18 cellular contexts compared by ENCODE assay signal in the genomic region with DNA sequence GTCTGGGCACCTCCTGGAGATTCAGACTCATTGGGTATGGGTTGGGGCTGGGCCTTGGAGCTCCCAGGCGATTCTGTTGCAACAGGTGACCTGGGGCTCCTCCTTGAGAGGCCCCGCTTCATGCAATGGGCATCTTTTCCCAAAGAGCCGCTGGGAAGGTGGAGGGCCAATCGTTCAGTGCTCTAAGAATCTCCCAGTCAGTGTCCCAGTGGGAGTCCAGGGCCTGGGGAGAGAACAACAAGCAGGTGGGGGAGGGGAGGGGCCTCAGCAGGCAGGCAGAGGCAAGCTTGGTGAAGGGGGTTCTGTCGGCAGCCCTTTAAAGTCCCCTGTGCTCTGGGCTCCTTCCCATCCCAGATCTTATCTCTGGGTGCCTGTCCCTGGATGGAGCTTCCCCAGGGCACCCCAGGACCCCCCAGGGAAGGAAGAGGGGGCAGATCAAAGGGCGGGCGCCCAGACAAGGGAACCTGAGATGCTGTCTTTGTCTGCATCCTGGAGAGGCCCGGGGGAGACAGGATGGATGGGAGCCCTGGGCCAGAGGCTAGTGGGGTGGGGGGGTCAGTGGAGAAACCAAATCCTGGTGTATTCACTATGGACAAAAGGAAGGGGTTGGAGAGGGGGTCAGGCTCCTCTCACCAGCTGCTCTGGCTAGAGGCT. TPM values are rescaled to one million over a fixed set of nuclear protein-coding genes. Genes with fewer than 3 reads are reported as not detected.
DNase-seq lines count a peak whose midpoint lies in the region; ATAC-seq and TF ChIP-seq lines count a peak whose summit lies in the region.
"Had no signal": no experiment of that assay in that cellular context is flagged by ENCODE, and none has a peak within 500 bp of the region (broad histone marks: within the 10 kb centered on the region; RNA-seq: fewer than 3 reads in every experiment).

No MANE protein-coding gene starts in this region.

- no peak overlapping the region for H3K27ac ChIP-seq in suprapubic skin

- no peak overlapping the region for H3K4me3 Mint-ChIP-seq in chondrocyte (ENCODE audit: unreplicated experiment)
- H3K4me3 Mint-ChIP-seq: B cell; T-helper 1 cell treated with Interleukin-12 subunit alpha and Interleukin-12 subunit beta and Interleukin-4 antibody, amounts not matched to agents 30 μg/mL and 1 μg/mL, for 36 hours had no signal

- no peak overlapping the region for H3K4me3 ChIP-seq in suprapubic skin
- H3K4me3 ChIP-seq: K562 had no signal

- no peak for TF ChIP-seq CTCF in GM20000 (IDR thresholded peaks at IDR 0.05; ENCODE audit: extremely low read depth, missing control alignments)
- TF ChIP-seq CTCF in suprapubic skin (IDR thresholded peaks at IDR 0.05) = no peak
- no peak for TF ChIP-seq CTCF in chondrocyte (IDR thresholded peaks at IDR 0.05)

- TF ChIP-seq POLR2A in suprapubic skin (IDR thresholded peaks at IDR 0.05) = no peak

- no peak for TF ChIP-seq EP300 in suprapubic skin (IDR thresholded peaks at IDR 0.05)

- H3K27me3 Mint-ChIP-seq in chondrocyte (ENCODE audit: low read depth) = peaks cover 2% of the 10 kb centered on the region

- no peaks in the 10 kb centered on the region for H3K9me3 ChIP-seq in suprapubic skin

- no peaks in the 10 kb centered on the region for H3K36me3 Mint-ChIP-seq in chondrocyte (ENCODE audit: low read depth)

- no peaks in the 10 kb centered on the region for H3K27me3 ChIP-seq in suprapubic skin

- WGBS in suprapubic skin = 84% methylated on average over 7 of the region's 8 CpGs

- peaks cover 18% of the 10 kb centered on the region for H3K4me1 ChIP-seq in suprapubic skin

- H3K4me1 Mint-ChIP-seq in chondrocyte (ENCODE audit: low read depth) = peaks cover 21% of the 10 kb centered on the region
- H3K4me1 Mint-ChIP-seq: B cell had no signal

- H3K9me3 Mint-ChIP-seq in chondrocyte (ENCODE audit: low read depth) = peaks cover 10% of the 10 kb centered on the region
- H3K9me3 Mint-ChIP-seq: H9 had no signal

- no peak overlapping the region for H3K27ac Mint-ChIP-seq in chondrocyte (ENCODE audit: unreplicated experiment)
- H3K27ac Mint-ChIP-seq: B cell; T-helper 1 cell treated with Interleukin-12 subunit alpha and Interleukin-12 subunit beta and Interleukin-4 antibody, amounts not matched to agents 30 μg/mL and 1 μg/mL, for 36 hours had no signal

- ATAC-seq in HG02840 (IDR thresholded peaks at IDR 0.05; ENCODE audit: low FRiP score, unreplicated experiment) = no peak
- ATAC-seq: K562 had no signal

- DNase-seq in GM20000 (ENCODE audit: low spot score) (peak; percentile 4), NCI-H2171 (lab: John Stamatoyannopoulos, UW) (peak; percentile 9), iPS-NIHi7 (ENCODE audit: extremely low spot score) (peak; percentile 11), suprapubic skin (ENCODE audit: low spot score in 2 of 2) (peak; percentile 55 to 61), DMS114 treated with DMSO at 0.1 percent for 48 hours (lab: John Stamatoyannopoulos, UW; ENCODE audit: unreplicated experiment) (no peak), chondrocyte (ENCODE audit: low spot score) (no peak)
- DNase-seq: GDM1, NCI-H1105, NCI-H1694, NCI-H2081 treated with DMSO at 0.1 percent for 48 hours, NCI-H510A, OCI-M1, SIG-M5 had no signal

- no peaks in the 10 kb centered on the region for H3K36me3 ChIP-seq in suprapubic skin

RNA-seq across cellular contexts. Expression of a gene that starts 30.5 kb away (rescaled TPM):
- 1 to 10 TPM; 1.3 to 5.0 (median 1.5) TPM for total RNA-seq in suprapubic skin
- 4.2 to 4.7 TPM (median 4.5 TPM) in 3 replicates for total RNA-seq in chondrocyte
- total RNA-seq: B cell had no signal

RNA-seq across cellular contexts. Expression of a gene that starts 50.0 kb away (rescaled TPM):
- total RNA-seq in suprapubic skin = 10 to 100 TPM; 18.1 to 26.8 (median 22.0) TPM
- total RNA-seq in chondrocyte = 1.7 to 4.4 TPM (median 1.8 TPM) in 3 replicates

Comparison
In these comparisons a context has a peak if more than half of its experiments do, and no peak if none do; other contexts are left out.
1. DNase-seq: peak in GM20000 (single experiment), NCI-H2171 (single experiment), iPS-NIHi7 (single experiment) and suprapubic skin (2 of 2); none in DMS114 treated with DMSO at 0.1 percent for 48 hours (single experiment) and chondrocyte (single experiment).